34 cellular contexts compared by ENCODE assay signal in the genomic region with DNA sequence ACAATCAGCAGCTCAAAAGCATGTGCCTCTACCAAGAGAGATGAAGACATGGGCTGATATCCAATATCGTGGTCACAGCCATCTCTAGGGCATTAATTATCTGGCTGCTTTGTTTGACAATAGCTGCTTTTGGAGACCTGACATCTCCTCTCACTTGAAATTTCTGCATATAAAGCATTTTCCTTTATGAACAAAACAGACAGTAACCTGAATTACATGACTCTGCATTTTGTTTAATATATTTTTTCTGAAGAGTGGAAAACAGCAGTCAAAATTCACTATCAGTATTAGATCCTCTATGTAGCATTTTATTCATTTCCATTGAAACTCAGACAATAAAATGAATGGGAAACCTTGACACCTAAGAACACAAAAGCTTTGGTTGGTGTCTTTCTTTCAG. TPM values are rescaled to one million over a fixed set of nuclear protein-coding genes. Genes with fewer than 3 reads are reported as not detected.
"Had no signal": no experiment of that assay in that cellular context is flagged by ENCODE, and none has a peak within 500 bp of the region (broad histone marks: within the 10 kb centered on the region; RNA-seq: fewer than 3 reads in every experiment).

No MANE protein-coding gene starts in this region.

- H3K4me3 ChIP-seq: body of pancreas, gastrocnemius medialis, heart left ventricle had no signal

- H3K27ac ChIP-seq: body of pancreas, gastrocnemius medialis, heart left ventricle, WERI-Rb-1 had no signal

- DNase-seq: activated B cell treated with CpG ODN at 0.5 μM for 24 hours; activated CD4-positive, alpha-beta T cell treated with anti-CD3 and anti-CD28 coated beads for 48 hours; activated CD4-positive, alpha-beta T cell treated with anti-CD3 and anti-CD28 coated beads, Interleukin-2, amount 50 U/mL, for 1 hour; activated CD4-positive, alpha-beta T cell treated with anti-CD3 and anti-CD28 coated beads, Interleukin-2, amount 50 U/mL, for 48 hours; activated CD8-positive, alpha-beta memory T cell treated with anti-CD3 and anti-CD28 coated beads for 24 hours; activated CD8-positive, alpha-beta T cell treated with anti-CD3 and anti-CD28 coated beads for 36 hours; activated effector memory CD4-positive, alpha-beta T cell treated with Interleukin-2 at 50 U/mL for 16 hours; activated gamma-delta T cell treated with Interleukin-2 at 50 U/mL for 16 hours; activated naive CD4-positive, alpha-beta T cell treated with anti-CD3 and anti-CD28 coated beads, Interleukin-2, amount 50 U/mL, for 16 hours; activated naive CD4-positive, alpha-beta T cell treated with Interleukin-2 at 50 U/mL for 16 hours; activated T-cell treated with anti-CD3 and anti-CD28 coated beads, Interleukin-2, amount 50 U/mL, for 4 hours; amniotic stem cell; anterior cingulate cortex; body of pancreas; caudate nucleus; cortex of kidney; dermis blood vessel endothelial cell; effector CD8-positive, alpha-beta T cell; foreskin fibroblast; gastrocnemius medialis; glutamatergic neuron; heart left ventricle; T-helper 17 cell; T1000; WERI-Rb-1 had no signal

- ATAC-seq: activated CD4-positive, CD25-positive, alpha-beta regulatory T cell treated with anti-CD3 and anti-CD28 coated beads, Interleukin-2, amount 50 U/mL, for 24 hours; activated CD8-positive, alpha-beta T cell treated with anti-CD3 and anti-CD28 coated beads for 36 hours; activated T-cell treated with anti-CD3 and anti-CD28 coated beads, Interleukin-2, amount 50 U/mL, for 4 hours; activated T-helper 17 cell treated with anti-CD3 and anti-CD28 coated beads, Interleukin-2, amount 50 U/mL, for 72 hours; body of pancreas; esophagus mucosa; gastrocnemius medialis; heart left ventricle; T-helper 17 cell had no signal

- H3K27ac Mint-ChIP-seq: activated B cell treated with CpG ODN at 0.5 μM for 24 hours; activated CD8-positive, alpha-beta T cell treated with anti-CD3 and anti-CD28 coated beads for 36 hours; activated naive CD8-positive, alpha-beta T cell; activated T-helper 17 cell treated with anti-CD3 and anti-CD28 coated beads, Interleukin-2, amount 50 U/mL, for 72 hours; T-helper 17 cell; T-helper 2 cell treated with Interferon-gamma antibody and Interleukin-4, amounts not matched to agents 5 μg/mL and 100 μg/mL, for 36 hours had no signal

- FAIRE-seq: colon, endometrium, endothelial cell of umbilical vein had no signal

- H3K9me3 ChIP-seq: body of pancreas, gastrocnemius medialis, heart left ventricle had no signal

- H3K4me3 Mint-ChIP-seq: activated B cell treated with CpG ODN at 0.5 μM for 24 hours; activated CD8-positive, alpha-beta T cell treated with anti-CD3 and anti-CD28 coated beads for 36 hours; activated naive CD8-positive, alpha-beta T cell; activated T-cell treated with anti-CD3 and anti-CD28 coated beads, Interleukin-2, amount 50 U/mL, for 4 hours; activated T-helper 17 cell treated with anti-CD3 and anti-CD28 coated beads, Interleukin-2, amount 50 U/mL, for 72 hours; T-helper 17 cell; T-helper 2 cell treated with Interferon-gamma antibody and Interleukin-4, amounts not matched to agents 5 μg/mL and 100 μg/mL, for 36 hours had no signal

- H3K36me3 Mint-ChIP-seq: activated naive CD8-positive, alpha-beta T cell had no signal

- H3K27me3 ChIP-seq: body of pancreas, gastrocnemius medialis, heart left ventricle had no signal

- H3K4me1 Mint-ChIP-seq: activated T-helper 17 cell treated with anti-CD3 and anti-CD28 coated beads, Interleukin-2, amount 50 U/mL, for 72 hours had no signal

- H3K36me3 ChIP-seq: gastrocnemius medialis, heart left ventricle, WERI-Rb-1 had no signal

- H3K4me1 ChIP-seq: body of pancreas, gastrocnemius medialis, heart left ventricle had no signal

- H3K9me3 Mint-ChIP-seq: activated B cell treated with CpG ODN at 0.5 μM for 24 hours; activated CD8-positive, alpha-beta T cell treated with anti-CD3 and anti-CD28 coated beads for 36 hours; activated T-cell treated with anti-CD3 and anti-CD28 coated beads, Interleukin-2, amount 50 U/mL, for 4 hours; activated T-helper 17 cell treated with anti-CD3 and anti-CD28 coated beads, Interleukin-2, amount 50 U/mL, for 72 hours; T-helper 2 cell treated with Interferon-gamma antibody and Interleukin-4, amounts not matched to agents 5 μg/mL and 100 μg/mL, for 36 hours had no signal

RNA-seq across cellular contexts. Expression of a gene that starts 57.5 kb away (rescaled TPM):
- total RNA-seq: activated B cell treated with CpG ODN at 0.5 μM for 24 hours; activated CD8-positive, alpha-beta T cell treated with anti-CD3 and anti-CD28 coated beads for 36 hours; activated T-cell treated with anti-CD3 and anti-CD28 coated beads, Interleukin-2, amount 50 U/mL, for 4 hours; activated T-helper 17 cell treated with anti-CD3 and anti-CD28 coated beads, Interleukin-2, amount 50 U/mL, for 72 hours; dermis blood vessel endothelial cell; endothelial cell of umbilical vein; epithelial cell of proximal tubule; T-helper 17 cell had no signal
- polyA plus RNA-seq: endothelial cell of umbilical vein had no signal
